ENCODE assay signal across 21 cellular contexts in genomic region chr16:16158082-16158658, GRCh38.
DNase-seq lines count a peak whose midpoint lies in the region; ATAC-seq, FAIRE-seq and TF ChIP-seq lines count a peak whose summit lies in the region.
"Had no signal": no experiment of that assay in that cellular context is flagged by ENCODE, and none has a peak within 500 bp of the region (broad histone marks: within the 10 kb centered on the region; RNA-seq: fewer than 3 reads in every experiment).

No MANE protein-coding gene starts in this region.

- RAD21 ChIA-PET in GM12878 (lab: Charles Lee; ENCODE audit: unreplicated experiment), result no interaction called here

- TF ChIP-seq POLR2A in HepG2 (IDR thresholded peaks at IDR 0.05; ENCODE audit: insufficient read depth in 1 of 2, low read depth in 2 of 2, low read length in 2 of 2) (no peak), right lobe of liver (IDR thresholded peaks at IDR 0.05) (no peak), GM12878 (IDR thresholded peaks at IDR 0.05; ENCODE audit: low read depth, low read length) (no peak)

- no peak for TF ChIP-seq CTCF in HepG2 (CRISPR knock-in tag; IDR thresholded peaks at IDR 0.05)
- no peak for TF ChIP-seq CTCF in right lobe of liver (IDR thresholded peaks at IDR 0.05)
- TF ChIP-seq CTCF in GM12878 (IDR thresholded peaks at IDR 0.05 in 2 of 3, conservative IDR thresholded peaks at IDR 0.05 in 1 of 3; ENCODE audit: control insufficient read depth in 2 of 3, extremely low read depth in 1 of 3, insufficient read depth in 1 of 3, low read depth in 3 of 3, low read length in 3 of 3), result no peak
- TF ChIP-seq CTCF in endothelial cell (IDR thresholded peaks at IDR 0.05; ENCODE audit: unreplicated experiment), result no peak

- H3K4me1 ChIP-seq in HepG2 (ENCODE audit: insufficient read depth, low read length), result no peaks in the 10 kb centered on the region
- H3K4me1 ChIP-seq in right lobe of liver, result no peaks in the 10 kb centered on the region
- no peaks in the 10 kb centered on the region for H3K4me1 ChIP-seq in GM12878 (ENCODE audit: control insufficient read depth, insufficient read depth, low read length)
- H3K4me1 ChIP-seq: A549 had no signal

- CTCF ChIA-PET in HepG2 (lab: Yijun Ruan, JAX; ENCODE audit: low intra/inter-chr PET ratio, low total read pairs) (no interaction called here), GM12878 (lab: Yijun Ruan, JAX) (no interaction called here)

- no peak for ATAC-seq in HepG2
- no peak for ATAC-seq in right lobe of liver
- no peak for ATAC-seq in GM12878
- ATAC-seq in GM18519 (IDR thresholded peaks at IDR 0.05; ENCODE audit: low FRiP score, unreplicated experiment), result no peak
- ATAC-seq: A549; CD8-positive, alpha-beta T cell had no signal

- BruUV-seq in HepG2 (replicated peaks; lab: Mats Ljungman, UMichigan), result no TSS peak
- no TSS peak for BruUV-seq in GM12878 (replicated peaks; lab: Mats Ljungman, UMichigan)

- H3K9me3 Mint-ChIP-seq in endothelial cell (ENCODE audit: unreplicated experiment), result no peaks in the 10 kb centered on the region

- H3K27me3 ChIP-seq in HepG2 (ENCODE audit: control insufficient read depth in 1 of 2, insufficient read depth in 2 of 2, low read length in 2 of 2) (no peaks in the 10 kb centered on the region), right lobe of liver (no peaks in the 10 kb centered on the region), GM12878 (replicated peaks in 1 of 2; ENCODE audit: control insufficient read depth in 2 of 2, insufficient read depth in 2 of 2, low read length in 1 of 2) (no peaks in the 10 kb centered on the region)

- peaks cover 14% of the 10 kb centered on the region; the same call in 1 of the 2 replicates for H3K9me3 ChIP-seq in HepG2 (ENCODE audit: low read length)
- no peaks in the 10 kb centered on the region for H3K9me3 ChIP-seq in right lobe of liver
- peaks cover 7% of the 10 kb centered on the region; the same call in 2 of the 3 replicates for H3K9me3 ChIP-seq in GM12878 (replicated peaks; ENCODE audit: control insufficient read depth, insufficient read depth, low read length)
- H3K9me3 ChIP-seq: A549 had no signal

- H3K4me1 Mint-ChIP-seq in endothelial cell (ENCODE audit: unreplicated experiment), result no peaks in the 10 kb centered on the region
- H3K4me1 Mint-ChIP-seq: B cell had no signal

- FAIRE-seq in HepG2 (lab: Jason Lieb, UNC), result no peak
- FAIRE-seq in GM12878 (lab: Jason Lieb, UNC), result peak; percentile 7

- H3K27ac ChIP-seq in HepG2 (ENCODE audit: extremely low read length, insufficient read depth, low read length) (no peak overlapping the region), right lobe of liver (no peak overlapping the region), GM12878 (ENCODE audit: control insufficient read depth, insufficient read depth) (no peak overlapping the region)
- H3K27ac ChIP-seq: 22Rv1; A549; BLaER1 treated with 17β-estradiol and CSF1 and Interleukin-3, amounts not matched to agents 10 nM and 100 nM; C4-2B had no signal

- in situ Hi-C loops in HepG2 (cut with HindIII; ENCODE audit: extremely low pct_ligation_motif_present, low pct_unique_long_range_greater_than_20kb) (no loop called here), GM12878 (cut with MboI) (no loop called here)

- SMC1A ChIA-PET in GM12878 (lab: Charles Lee; ENCODE audit: uncharacterized antibody, unreplicated experiment), result no interaction called here

- H3K79me2 ChIP-seq in HepG2 (ENCODE audit: insufficient read depth, low read length) (no peaks in the 10 kb centered on the region), GM12878 (ENCODE audit: control insufficient read depth, insufficient read depth, low read length) (no peaks in the 10 kb centered on the region)

- peaks cover 57 to 96% of the 10 kb centered on the region in 2 experiments for H3K36me3 ChIP-seq in HepG2 (replicated peaks in 1 of 2; ENCODE audit: control insufficient read depth in 1 of 2, insufficient read depth in 2 of 2, low read length in 2 of 2)
- peaks cover 0 to 88% (median 35%) of the 10 kb centered on the region in 4 donors for H3K36me3 ChIP-seq in right lobe of liver
- H3K36me3 ChIP-seq in GM12878 (ENCODE audit: control insufficient read depth in 2 of 2, insufficient read depth in 2 of 2, low read length in 1 of 2), result no peaks in the 10 kb centered on the region

- H3K4me3 ChIP-seq in HepG2 (replicated peaks in 1 of 3; ENCODE audit: insufficient read depth in 1 of 3, low read depth in 2 of 3, low read length in 3 of 3) (no peak overlapping the region), right lobe of liver (no peak overlapping the region), GM12878 (no peak overlapping the region)
- H3K4me3 ChIP-seq: A549 had no signal

- peaks cover 13% of the 10 kb centered on the region for H3K36me3 Mint-ChIP-seq in endothelial cell (ENCODE audit: low read depth, unreplicated experiment)

- 74% methylated on average over 4 of the region's 4 CpGs for WGBS in HepG2 (ENCODE audit: low lambda C conversion rate)
- WGBS in right lobe of liver (ENCODE audit: insufficient coverage, low coverage, low lambda C conversion rate, missing lambda C conversion rate), result 98% methylated on average over 3 of the region's 4 CpGs
- 85% methylated on average over 4 of the region's 4 CpGs for WGBS in GM12878 (ENCODE audit: insufficient coverage, insufficient replicate concordance, low lambda C conversion rate, missing lambda C conversion rate)

- POLR2A ChIA-PET in HepG2 (lab: Yijun Ruan, JAX) (no interaction called here), GM12878 (lab: Charles Lee) (no interaction called here)

- H3K9ac ChIP-seq in HepG2 (ENCODE audit: insufficient read depth, low read depth, low read length) (no peak overlapping the region), GM12878 (ENCODE audit: control insufficient read depth, insufficient read depth, low read length) (no peak overlapping the region)
- H3K9ac ChIP-seq: BLaER1 treated with 17β-estradiol and CSF1 and Interleukin-3, amounts not matched to agents 10 nM and 100 nM had no signal

- H4K20me1 ChIP-seq in HepG2 (ENCODE audit: insufficient read depth, low read length) (no peaks in the 10 kb centered on the region), GM12878 (ENCODE audit: control insufficient read depth, insufficient read depth) (no peaks in the 10 kb centered on the region)
- H4K20me1 ChIP-seq: BLaER1 treated with 17β-estradiol and CSF1 and Interleukin-3, amounts not matched to agents 10 nM and 100 nM had no signal

- H3K27me3 Mint-ChIP-seq in endothelial cell (ENCODE audit: unreplicated experiment), result peaks cover 8% of the 10 kb centered on the region

- TF ChIP-seq EP300 in HepG2 (IDR thresholded peaks at IDR 0.05; ENCODE audit: low read depth in 2 of 2, low read length in 2 of 2), result no peak
- TF ChIP-seq EP300 in HepG2 (CRISPR knock-in tag; IDR thresholded peaks at IDR 0.05; ENCODE audit: borderline replicate concordance), result no peak
- TF ChIP-seq EP300 in GM12878 (IDR thresholded peaks at IDR 0.05; ENCODE audit: borderline replicate concordance in 1 of 2, control insufficient read depth in 1 of 2, low read depth in 2 of 2, low read length in 2 of 2), result no peak

- DNase-seq in HepG2 (ENCODE audit: low spot score) (no peak), right lobe of liver (no peak), GM12878 (ENCODE audit: low read depth, low spot score) (no peak), endothelial cell (ENCODE audit: low spot score) (no peak), NCI-H2029 (lab: John Stamatoyannopoulos, UW) (no peak)
- DNase-seq: CD4-positive, alpha-beta T cell; CD8-positive, alpha-beta T cell; COR-L47; DMS 273 treated with DMSO at 0.1 percent for 48 hours; DMS153; DMS53; DMS79; DND-41; EL; GDM1 had no signal

- intact Hi-C loops in HepG2 (cut with micrococcal nuclease; ENCODE audit: unreplicated experiment), result no loop called here
- intact Hi-C loops in right lobe of liver (cut with DNase I), result no loop called here
- intact Hi-C loops in GM12878 (cut with micrococcal nuclease; ENCODE audit: unreplicated experiment), result no loop called here

- no peak overlapping the region for H3K4me2 ChIP-seq in HepG2 (ENCODE audit: low read depth, low read length)
- no peak overlapping the region for H3K4me2 ChIP-seq in GM12878 (ENCODE audit: control insufficient read depth, insufficient read depth)
- H3K4me2 ChIP-seq: A549; BLaER1 treated with 17β-estradiol and CSF1 and Interleukin-3, amounts not matched to agents 10 nM and 100 nM had no signal

- H3K4me3 Mint-ChIP-seq in endothelial cell (ENCODE audit: unreplicated experiment), result no peak overlapping the region
- H3K4me3 Mint-ChIP-seq: B cell; CD4-positive, alpha-beta T cell; CD8-positive, alpha-beta T cell had no signal

- TF ChIP-seq RAD21 in HepG2 (CRISPR knock-in tag; IDR thresholded peaks at IDR 0.05) (no peak), GM12878 (IDR thresholded peaks at IDR 0.05; ENCODE audit: insufficient read depth, low read depth, low read length) (no peak)

- H2AFZ ChIP-seq in HepG2 (ENCODE audit: low read length) (no peak overlapping the region), GM12878 (ENCODE audit: control insufficient read depth, low read depth, low read length) (no peak overlapping the region)

- H3K27ac Mint-ChIP-seq in endothelial cell (ENCODE audit: unreplicated experiment), result peak overlapping the region; percentile 3
- H3K27ac Mint-ChIP-seq: B cell; CD4-positive, alpha-beta T cell; CD8-positive, alpha-beta T cell had no signal

TF ChIP-seq in HepG2, 621 proteins besides CTCF, POLR2A, EP300 and RAD21 (continues in another document):
- TF ChIP-seq ZNF674 (CRISPR knock-in tag; IDR thresholded peaks at IDR 0.05; ENCODE audit: low read depth) (no peak), ZNF598 (CRISPR knock-in tag; IDR thresholded peaks at IDR 0.05; ENCODE audit: borderline replicate concordance) (no peak), FOXA3 (CRISPR knock-in tag; IDR thresholded peaks at IDR 0.05) (no peak), SMAD3 (CRISPR knock-in tag; IDR thresholded peaks at IDR 0.05) (no peak), MED1 (CRISPR knock-in tag; IDR thresholded peaks at IDR 0.05) (no peak), SP2 (CRISPR knock-in tag; IDR thresholded peaks at IDR 0.05) (no peak), ARID2 (CRISPR knock-in tag; IDR thresholded peaks at IDR 0.05; ENCODE audit: borderline replicate concordance) (no peak), POGZ (CRISPR knock-in tag; IDR thresholded peaks at IDR 0.05) (no peak), DNMT1 (CRISPR knock-in tag; IDR thresholded peaks at IDR 0.05) (no peak), ZNF547 (CRISPR knock-in tag; IDR thresholded peaks at IDR 0.05) (no peak)

TF ChIP-seq in GM12878, 131 proteins besides CTCF, POLR2A, EP300 and RAD21:
- TF ChIP-seq SMC3 (IDR thresholded peaks at IDR 0.05; ENCODE audit: borderline replicate concordance, low read length) (no peak), MTA3 (IDR thresholded peaks at IDR 0.05; ENCODE audit: borderline replicate concordance, low read length) (no peak)

Comparison
In these comparisons a context has a peak if more than half of its experiments do, and no peak if none do; other contexts are left out.
1. Of the 75 proteins assayed by ChIP-seq in both HepG2 and GM12878: peak only in HepG2: FOXK2, JUNB and NBN; only in GM12878: none; in both: none; in neither: 72.